In genomic region chr15:82127581-82127980, GRCh38 we compare ENCODE assay signal across 21 cellular contexts.
"Had no signal": no experiment of that assay in that cellular context is flagged by ENCODE, and none has a peak within 500 bp of the region (broad histone marks: within the 10 kb centered on the region; RNA-seq: fewer than 3 reads in every experiment).

No MANE protein-coding gene starts in this region.

- H3K4me2 ChIP-seq: smooth muscle cell had no signal

- H3K9me3 ChIP-seq: heart left ventricle, lower lobe of right lung, ovary, right atrium auricular region, stomach, testis, thyroid gland, transverse colon, upper lobe of right lung had no signal

- H3K4me3 ChIP-seq: heart left ventricle, lower lobe of right lung, ovary, right atrium auricular region, smooth muscle cell, stomach, testis, thyroid gland, transverse colon, upper lobe of right lung had no signal

- H3K4me3 Mint-ChIP-seq: naive B cell; natural killer cell; stimulated activated naive B cell treated with anti-CD40 and anti-IgM and Interleukin-4, amounts not matched to agents 10 μg/mL and 1 μg/mL and 100 μg/mL, for 72 hours had no signal

- H3K9me3 Mint-ChIP-seq: naive B cell; natural killer cell; stimulated activated naive B cell treated with anti-CD40 and anti-IgM and Interleukin-4, amounts not matched to agents 10 μg/mL and 1 μg/mL and 100 μg/mL, for 72 hours had no signal

- DNase-seq: heart left ventricle; hypothalamus; left ventricle myocardium superior; lower lobe of right lung; mammary epithelial cell; naive B cell; natural killer cell; ovary; stimulated activated CD4-positive, alpha-beta T cell treated with anti-CD3 and anti-CD28 coated beads, Interleukin-1b, Interleukin-23, amount 100 ng/mL, for 48 hours; stimulated activated CD4-positive, alpha-beta T cell treated with anti-CD3 and anti-CD28 coated beads, Interleukin-2, amount 100 ng/mL, for 48 hours; stimulated activated naive B cell treated with anti-CD40 and anti-IgM and Interleukin-4, amounts not matched to agents 10 μg/mL and 1 μg/mL and 100 μg/mL, for 72 hours; stimulated activated naive CD8-positive, alpha-beta T cell treated with anti-CD3 and anti-CD28 coated beads, Interleukin-15, Interleukin-2, amounts not matched to agents 100 U/mL and 50 U/mL, for 24 hours; stomach; testis; thyroid gland; transverse colon; upper lobe of right lung had no signal

- H3K4me1 ChIP-seq: heart left ventricle, lower lobe of right lung, right atrium auricular region, testis, thyroid gland, upper lobe of right lung had no signal

- H3K27ac ChIP-seq: heart left ventricle, lower lobe of right lung, ovary, right atrium auricular region, stomach, testis, thyroid gland, transverse colon, upper lobe of right lung had no signal

- H3K27ac Mint-ChIP-seq: naive B cell; natural killer cell; progenitor cell of endocrine pancreas; stimulated activated naive B cell treated with anti-CD40 and anti-IgM and Interleukin-4, amounts not matched to agents 10 μg/mL and 1 μg/mL and 100 μg/mL, for 72 hours had no signal

- H3K36me3 ChIP-seq: ovary, thyroid gland, upper lobe of right lung had no signal

- H3K27me3 ChIP-seq: heart left ventricle, ovary, right atrium auricular region, stomach, testis, thyroid gland, transverse colon, upper lobe of right lung had no signal

- ATAC-seq: heart left ventricle; left ventricle myocardium superior; lower lobe of right lung; natural killer cell; sciatic nerve; stimulated activated naive CD8-positive, alpha-beta T cell treated with anti-CD3 and anti-CD28 coated beads, Interleukin-15, Interleukin-2, amounts not matched to agents 100 U/mL and 50 U/mL, for 24 hours; upper lobe of right lung had no signal

- H3K27me3 Mint-ChIP-seq: naive B cell; progenitor cell of endocrine pancreas; stimulated activated naive B cell treated with anti-CD40 and anti-IgM and Interleukin-4, amounts not matched to agents 10 μg/mL and 1 μg/mL and 100 μg/mL, for 72 hours had no signal
